8 cellular contexts compared by ENCODE assay signal in the genomic region with DNA sequence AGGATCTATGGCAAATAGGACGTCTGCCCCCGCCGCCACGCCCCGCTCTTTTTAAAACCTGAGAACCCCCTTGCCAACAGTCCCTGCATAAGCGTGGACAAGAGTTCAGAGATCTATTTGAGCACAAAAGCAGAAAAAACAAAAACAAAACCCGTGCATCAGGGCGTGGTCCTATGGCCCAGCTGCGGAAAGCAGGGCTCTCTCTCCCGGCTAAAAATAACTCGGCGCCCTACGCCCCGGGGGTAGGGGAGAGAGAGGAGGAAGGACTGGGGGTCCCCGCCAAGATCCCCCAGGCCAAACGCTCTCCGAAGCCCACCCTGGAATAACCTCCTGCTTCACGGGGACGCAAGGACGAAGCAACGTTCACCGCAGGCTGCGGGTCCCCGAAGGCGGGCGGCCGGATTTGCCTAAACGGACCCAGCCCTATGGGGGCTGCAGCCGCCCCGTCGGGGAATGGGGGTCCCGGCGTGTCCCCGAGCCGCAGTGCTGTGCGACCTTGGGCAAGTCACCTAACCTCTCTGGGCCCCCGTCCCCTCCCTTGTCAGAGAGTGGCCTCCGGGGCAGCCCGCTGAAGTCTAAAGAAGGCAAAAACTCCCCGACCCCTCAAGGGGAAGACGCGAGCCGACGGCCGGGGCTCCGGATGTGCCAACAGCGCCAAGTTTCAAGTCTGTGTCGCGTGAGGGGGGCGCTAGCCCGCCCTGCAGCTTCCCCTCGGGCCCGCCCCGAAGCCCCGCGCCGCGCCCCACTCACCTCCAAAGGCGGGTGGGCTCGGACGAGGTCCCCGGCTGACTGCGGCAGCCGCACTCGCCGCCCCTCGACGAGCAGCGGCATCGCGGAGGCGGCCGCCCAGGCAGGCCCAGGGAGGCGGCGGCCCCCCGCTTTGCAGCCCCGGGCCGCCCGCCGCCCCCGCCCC. TPM values are rescaled to one million over a fixed set of nuclear protein-coding genes. Genes with fewer than 3 reads are reported as not detected.
A peak's percentile ranks its signal among the peaks of the same experiment; 100 is the strongest.
DNase-seq lines count a peak whose midpoint lies in the region; ATAC-seq and TF ChIP-seq lines count a peak whose summit lies in the region.

No MANE protein-coding gene starts in this region.

- peak; percentile 29 for DNase-seq in EL
- DNase-seq in T-cell, result peak in 26 of 34 experiments; percentile 25 to 85 (median 74)
- DNase-seq in thyroid gland, result peak in 1 of 2 donors; percentile 46
- no peak for DNase-seq in NCI-H1436 (lab: John Stamatoyannopoulos, UW)

- POLR2A ChIA-PET in T-cell (lab: Charles Lee), result no interaction called here

- H3K27me3 Mint-ChIP-seq in T-cell, result no peaks in the 10 kb centered on the region

- peak overlapping the region; percentile 87 to 89 for H3K4me3 ChIP-seq in duodenal mucosa (ENCODE audit: low read depth in 1 of 2, low read length in 2 of 2)
- peak overlapping the region; percentile 81 for H3K4me3 ChIP-seq in mucosa of stomach (ENCODE audit: low read length)
- peak overlapping the region; percentile 66 to 96 (median 95) for H3K4me3 ChIP-seq in thyroid gland (replicated peaks in 1 of 3)

- WGBS in thyroid gland, 2 donors, result 4 to 16% methylated on average over 18 to 44 of the region's 81 CpGs

- H3K27ac ChIP-seq in duodenal mucosa (ENCODE audit: low read depth, low read length) (peak overlapping the region; percentile 39), thyroid gland (peak overlapping the region; percentile 41 to 76 (median 72))

- peak overlapping the region; percentile 85 to 89 (median 86) for H3K4me3 Mint-ChIP-seq in T-cell

- H3K36me3 ChIP-seq in duodenal mucosa (ENCODE audit: control insufficient read depth in 1 of 2, insufficient read depth in 2 of 2, low read length in 2 of 2) (peaks cover 0 to 15% of the 10 kb centered on the region in 2 donors), mucosa of stomach (ENCODE audit: control insufficient read depth, insufficient read depth, low read length) (peaks cover 4% of the 10 kb centered on the region), thyroid gland (peaks cover under 1 to 8% of the 10 kb centered on the region in 2 donors)

- H3K27me3 ChIP-seq in duodenal mucosa (ENCODE audit: control insufficient read depth in 1 of 2, insufficient read depth in 2 of 2, low read length in 2 of 2), result no peaks in the 10 kb centered on the region
- H3K27me3 ChIP-seq in mucosa of stomach (ENCODE audit: control insufficient read depth, insufficient read depth, low read length), result no peaks in the 10 kb centered on the region
- H3K27me3 ChIP-seq in thyroid gland, result no peaks in the 10 kb centered on the region

- H3K4me1 Mint-ChIP-seq in T-cell, result peaks cover 21 to 23% (median 23%) of the 10 kb centered on the region in 3 donors

- peaks cover 5% of the 10 kb centered on the region for H3K36me3 Mint-ChIP-seq in T-cell

- TF ChIP-seq POLR2A in thyroid gland (IDR thresholded peaks at IDR 0.05), result peak in 1 of 2 donors; percentile 42

- CTCF ChIA-PET in T-cell (lab: Charles Lee), result interaction anchor here in 1 of 2 donors (0.7 kb wide), 1 partner anchor 38 kb away, joined by 3 read pairs; a partner anchor contains a TSS

- no peaks in the 10 kb centered on the region for H3K9me3 Mint-ChIP-seq in T-cell

- peak in 1 of 6 experiments; percentile 24 for TF ChIP-seq CTCF in thyroid gland (IDR thresholded peaks at IDR 0.05)

- ATAC-seq in GM19372 (IDR thresholded peaks at IDR 0.05; ENCODE audit: low read depth, unreplicated experiment) (peak; percentile 57), HG03439 (IDR thresholded peaks at IDR 0.05; ENCODE audit: unreplicated experiment) (peak; percentile 63), T-cell (replicated peaks in 1 of 4) (peak; percentile 78 to 81 (median 80))

- H3K27ac Mint-ChIP-seq in T-cell, result peak overlapping the region; percentile 78 to 81

- H3K4me1 ChIP-seq in duodenal mucosa (ENCODE audit: control insufficient read depth in 1 of 2, insufficient read depth in 2 of 2, low read length in 2 of 2) (peaks cover 22% of the 10 kb centered on the region in 2 donors), mucosa of stomach (ENCODE audit: control insufficient read depth, insufficient read depth, low read length) (peaks cover 28% of the 10 kb centered on the region), thyroid gland (peaks cover 8 to 11% of the 10 kb centered on the region in 2 donors)

- intact Hi-C loops in thyroid gland (cut with DNase I), result no loop called here

- H3K9me3 ChIP-seq in duodenal mucosa (ENCODE audit: control insufficient read depth in 1 of 2, low read length in 2 of 2) (no peaks in the 10 kb centered on the region), mucosa of stomach (ENCODE audit: control insufficient read depth, low read length) (no peaks in the 10 kb centered on the region), thyroid gland (no peaks in the 10 kb centered on the region)

- H3K9ac ChIP-seq in duodenal mucosa (ENCODE audit: low read depth in 1 of 2, low read length in 2 of 2) (peak overlapping the region; percentile 62 to 72), mucosa of stomach (ENCODE audit: low read length) (peak overlapping the region; percentile 73)

RNA-seq across cellular contexts. Expression of a gene that starts 0.5 kb away (rescaled TPM):
- total RNA-seq in T-cell (10 to 100 TPM; 21.8 to 30.6 (median 28.7) TPM), thyroid gland (10 to 100 TPM; 21.6 to 80.0 (median 40.6) TPM)

RNA-seq across cellular contexts. Expression of a gene that starts 38.7 kb away (rescaled TPM):
- total RNA-seq in T-cell (10 to 100 TPM; 26.5 to 38.0 (median 37.3) TPM), thyroid gland (10 to 100 TPM; 27.7 to 31.8 (median 30.7) TPM)
